ENCODE assay signal across 15 cellular contexts in the genomic region with DNA sequence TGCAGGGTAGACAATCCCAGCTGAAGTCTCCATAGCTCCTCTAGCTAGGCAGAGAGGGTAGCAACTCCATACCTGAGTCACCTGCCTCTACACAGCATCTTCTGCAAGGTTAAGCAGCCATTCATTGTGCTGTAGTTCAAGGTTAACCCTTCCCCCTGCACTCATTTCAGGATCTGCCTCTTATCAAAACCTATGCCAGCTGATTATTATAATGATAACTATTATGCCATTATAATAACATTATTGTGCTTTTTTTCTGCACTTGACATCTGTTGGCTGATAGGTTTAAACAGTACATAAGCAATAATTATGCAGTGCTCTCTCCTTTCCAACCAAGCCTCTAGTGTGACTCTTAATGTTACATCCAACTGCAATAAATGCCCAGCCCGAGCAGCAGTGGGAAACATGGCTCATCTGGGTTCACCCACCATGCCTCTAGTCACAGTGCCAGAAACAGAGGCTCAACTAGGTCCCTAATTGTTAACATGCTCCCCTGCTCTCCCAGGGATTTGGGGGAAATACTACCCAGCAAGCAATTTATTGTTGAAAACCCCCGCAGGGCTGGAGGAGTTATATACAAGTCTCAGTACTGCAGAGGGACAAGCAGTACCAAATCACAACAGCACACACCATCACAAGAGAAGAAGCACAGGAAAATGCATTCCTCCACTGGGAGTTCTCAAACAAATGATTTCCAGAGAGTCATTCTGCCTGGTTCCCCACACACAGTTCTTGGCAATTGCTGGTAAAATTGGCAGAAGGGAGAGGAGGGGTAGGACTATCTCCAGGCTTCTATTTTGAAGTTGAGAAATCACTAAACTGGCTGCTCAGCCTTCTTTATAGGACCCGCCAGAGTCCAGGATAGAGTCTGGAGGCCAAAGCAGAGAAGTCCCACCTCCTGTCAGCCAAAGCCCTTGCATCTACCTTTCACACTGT. TPM values are rescaled to one million over a fixed set of nuclear protein-coding genes. Genes with fewer than 3 reads are reported as not detected.
A peak's percentile ranks its signal among the peaks of the same experiment; 100 is the strongest.
DNase-seq lines count a peak whose midpoint lies in the region; ATAC-seq, FAIRE-seq and TF ChIP-seq lines count a peak whose summit lies in the region.
"Had no signal": no experiment of that assay in that cellular context is flagged by ENCODE, and none has a peak within 500 bp of the region (broad histone marks: within the 10 kb centered on the region; RNA-seq: fewer than 3 reads in every experiment).

No MANE protein-coding gene starts in this region.

- H3K9me3 ChIP-seq in HEK293 (ENCODE audit: control insufficient read depth, insufficient read depth, low read depth, low read length) = no peaks in the 10 kb centered on the region
- no peaks in the 10 kb centered on the region for H3K9me3 ChIP-seq in HepG2 (ENCODE audit: low read length)

- H3K27ac Mint-ChIP-seq in stimulated activated memory B cell treated with anti-CD40 and anti-IgM and Interleukin-4, amounts not matched to agents 10 μg/mL and 1 μg/mL and 100 μg/mL, for 72 hours = peak overlapping the region; percentile 34
- H3K27ac Mint-ChIP-seq: activated CD4-positive, alpha-beta T cell treated with anti-CD3 and anti-CD28 coated beads, Interleukin-2, amount 10 ng/mL, durations not matched to agents 24 days and 14 days; CD8-positive, alpha-beta T cell; IgD-negative memory B cell; stimulated activated naive B cell treated with anti-CD40 and anti-IgM and Interleukin-4, amounts not matched to agents 10 μg/mL and 1 μg/mL and 100 μg/mL, for 72 hours had no signal

- peaks cover 6% of the 10 kb centered on the region for H3K36me3 Mint-ChIP-seq in stimulated activated memory B cell treated with anti-CD40 and anti-IgM and Interleukin-4, amounts not matched to agents 10 μg/mL and 1 μg/mL and 100 μg/mL, for 72 hours
- H3K36me3 Mint-ChIP-seq: CD8-positive, alpha-beta T cell; IgD-negative memory B cell had no signal

- DNase-seq in fibroblast of villous mesenchyme (ENCODE audit: low read depth) (peak; percentile 18), HepG2 (ENCODE audit: low spot score) (no peak), NCI-H2171 treated with DMSO at 0.1 percent for 48 hours (lab: John Stamatoyannopoulos, UW) (no peak)
- DNase-seq: activated CD4-positive, alpha-beta T cell treated with anti-CD3 and anti-CD28 coated beads, Interleukin-2, amount 10 ng/mL, durations not matched to agents 24 days and 14 days; CD8-positive, alpha-beta T cell; kidney; NCI-H524; stimulated activated CD4-positive, alpha-beta T cell treated with anti-CD3 and anti-CD28 coated beads, Interleukin-4, amount 100 ng/mL, for 4 hours; stimulated activated naive B cell treated with anti-CD40 and anti-IgM and Interleukin-4, amounts not matched to agents 10 μg/mL and 1 μg/mL and 100 μg/mL, for 72 hours had no signal

- H3K4me3 Mint-ChIP-seq in stimulated activated memory B cell treated with anti-CD40 and anti-IgM and Interleukin-4, amounts not matched to agents 10 μg/mL and 1 μg/mL and 100 μg/mL, for 72 hours = no peak overlapping the region
- H3K4me3 Mint-ChIP-seq: activated CD4-positive, alpha-beta T cell treated with anti-CD3 and anti-CD28 coated beads, Interleukin-2, amount 10 ng/mL, durations not matched to agents 24 days and 14 days; CD8-positive, alpha-beta T cell; IgD-negative memory B cell; stimulated activated naive B cell treated with anti-CD40 and anti-IgM and Interleukin-4, amounts not matched to agents 10 μg/mL and 1 μg/mL and 100 μg/mL, for 72 hours had no signal

- H3K27ac ChIP-seq in HEK293 (ENCODE audit: extremely low read depth, low read depth, low read length) = no peak overlapping the region
- no peak overlapping the region for H3K27ac ChIP-seq in HepG2 (ENCODE audit: extremely low read length, insufficient read depth, low read length)

- peaks cover 64% of the 10 kb centered on the region for H3K4me1 Mint-ChIP-seq in stimulated activated memory B cell treated with anti-CD40 and anti-IgM and Interleukin-4, amounts not matched to agents 10 μg/mL and 1 μg/mL and 100 μg/mL, for 72 hours

- H3K9me3 Mint-ChIP-seq in stimulated activated memory B cell treated with anti-CD40 and anti-IgM and Interleukin-4, amounts not matched to agents 10 μg/mL and 1 μg/mL and 100 μg/mL, for 72 hours = no peaks in the 10 kb centered on the region
- H3K9me3 Mint-ChIP-seq: activated CD4-positive, alpha-beta T cell treated with anti-CD3 and anti-CD28 coated beads, Interleukin-2, amount 10 ng/mL, durations not matched to agents 24 days and 14 days; CD8-positive, alpha-beta T cell; IgD-negative memory B cell; stimulated activated naive B cell treated with anti-CD40 and anti-IgM and Interleukin-4, amounts not matched to agents 10 μg/mL and 1 μg/mL and 100 μg/mL, for 72 hours had no signal

- CTCF ChIA-PET in HEK293 (lab: Yijun Ruan, JAX) = interaction anchor here (1.0 kb wide), 1 partner anchor 601 kb away, joined by 3 read pairs; no protein-coding TSS in a partner anchor
- CTCF ChIA-PET in HepG2 (lab: Yijun Ruan, JAX; ENCODE audit: low intra/inter-chr PET ratio, low total read pairs) = no interaction called here

- peaks cover 46% of the 10 kb centered on the region for H3K4me1 ChIP-seq in HEK293 (ENCODE audit: control insufficient read depth, insufficient read depth, low read length)
- H3K4me1 ChIP-seq in HepG2 (ENCODE audit: insufficient read depth, low read length) = no peaks in the 10 kb centered on the region

- TF ChIP-seq CTCF in HEK293 (tag by site-specific recombination; IDR thresholded peaks at IDR 0.05) (no peak), fibroblast of villous mesenchyme (IDR thresholded peaks at IDR 0.05; ENCODE audit: insufficient read depth, low read depth, low read length) (no peak), HepG2 (CRISPR knock-in tag; IDR thresholded peaks at IDR 0.05) (no peak)

- no peak for TF ChIP-seq RAD21 in HepG2 (CRISPR knock-in tag; IDR thresholded peaks at IDR 0.05)

- no peaks in the 10 kb centered on the region for H4K20me1 ChIP-seq in HepG2 (ENCODE audit: insufficient read depth, low read length)

- TF ChIP-seq EP300 in HepG2 (IDR thresholded peaks at IDR 0.05; ENCODE audit: low read depth in 2 of 2, low read length in 2 of 2) (no peak), HepG2 (CRISPR knock-in tag; IDR thresholded peaks at IDR 0.05; ENCODE audit: borderline replicate concordance) (no peak)

- no peaks in the 10 kb centered on the region for H3K27me3 Mint-ChIP-seq in stimulated activated memory B cell treated with anti-CD40 and anti-IgM and Interleukin-4, amounts not matched to agents 10 μg/mL and 1 μg/mL and 100 μg/mL, for 72 hours
- H3K27me3 Mint-ChIP-seq: activated CD4-positive, alpha-beta T cell treated with anti-CD3 and anti-CD28 coated beads, Interleukin-2, amount 10 ng/mL, durations not matched to agents 24 days and 14 days; IgD-negative memory B cell; stimulated activated naive B cell treated with anti-CD40 and anti-IgM and Interleukin-4, amounts not matched to agents 10 μg/mL and 1 μg/mL and 100 μg/mL, for 72 hours had no signal

- H3K36me3 ChIP-seq in HEK293 (ENCODE audit: control insufficient read depth in 2 of 2, insufficient read depth in 1 of 2, low read length in 2 of 2) = no peaks in the 10 kb centered on the region
- H3K36me3 ChIP-seq in HepG2 (replicated peaks in 1 of 2; ENCODE audit: control insufficient read depth in 1 of 2, insufficient read depth in 2 of 2, low read length in 2 of 2) = no peaks in the 10 kb centered on the region

- WGBS in HepG2 (ENCODE audit: low lambda C conversion rate) = 100% methylated on average over 3 of the region's 3 CpGs

- POLR2A ChIA-PET in HEK293 (lab: Yijun Ruan, JAX) = no interaction called here
- POLR2A ChIA-PET in HepG2 (lab: Yijun Ruan, JAX) = no interaction called here

- no peak for TF ChIP-seq POLR2A in HepG2 (IDR thresholded peaks at IDR 0.05; ENCODE audit: insufficient read depth in 1 of 2, low read depth in 2 of 2, low read length in 2 of 2)

- no peak overlapping the region for H3K9ac ChIP-seq in HepG2 (ENCODE audit: insufficient read depth, low read depth, low read length)

- no peak overlapping the region for H2AFZ ChIP-seq in HepG2 (ENCODE audit: low read length)

- H3K4me2 ChIP-seq in HepG2 (ENCODE audit: low read depth, low read length) = no peak overlapping the region

- BruUV-seq in HepG2 (replicated peaks; lab: Mats Ljungman, UMichigan) = no TSS peak

- intact Hi-C loops in HepG2 (cut with micrococcal nuclease; ENCODE audit: unreplicated experiment) = no loop called here

- ATAC-seq in SK-N-SH treated with all-trans-retinoic acid at 6 μM for 48 hours = peak; percentile 23; the same call in 2 of the 3 replicates
- no peak for ATAC-seq in stimulated activated memory B cell treated with anti-CD40 and anti-IgM and Interleukin-4, amounts not matched to agents 10 μg/mL and 1 μg/mL and 100 μg/mL, for 72 hours
- ATAC-seq in HepG2 = no peak
- no peak for ATAC-seq in GM18907 (IDR thresholded peaks at IDR 0.05; ENCODE audit: unreplicated experiment)
- ATAC-seq in GM19035 (IDR thresholded peaks at IDR 0.05; ENCODE audit: unreplicated experiment) = no peak
- ATAC-seq: CD8-positive, alpha-beta T cell; stimulated activated naive B cell treated with anti-CD40 and anti-IgM and Interleukin-4, amounts not matched to agents 10 μg/mL and 1 μg/mL and 100 μg/mL, for 72 hours had no signal

- H3K27me3 ChIP-seq in HepG2 (ENCODE audit: control insufficient read depth in 1 of 2, insufficient read depth in 2 of 2, low read length in 2 of 2) = no peaks in the 10 kb centered on the region

- H3K4me3 ChIP-seq in HEK293 (ENCODE audit: low read depth, low read length) = no peak overlapping the region
- no peak overlapping the region for H3K4me3 ChIP-seq in fibroblast of villous mesenchyme (ENCODE audit: low read depth, low read length)
- no peak overlapping the region for H3K4me3 ChIP-seq in HepG2 (replicated peaks in 1 of 3; ENCODE audit: insufficient read depth in 1 of 3, low read depth in 2 of 3, low read length in 3 of 3)

- FAIRE-seq in HepG2 (lab: Jason Lieb, UNC) = no peak
- FAIRE-seq: kidney had no signal

- H3K79me2 ChIP-seq in HepG2 (ENCODE audit: insufficient read depth, low read length) = peaks cover 4% of the 10 kb centered on the region

- in situ Hi-C loops in HepG2 (cut with HindIII; ENCODE audit: extremely low pct_ligation_motif_present, low pct_unique_long_range_greater_than_20kb) = no loop called here

RNA-seq across cellular contexts. Expression of gene SIL1, which starts 17.1 kb away (rescaled TPM):
- total RNA-seq in fibroblast of villous mesenchyme (53.5 and 57.0 TPM in 2 replicates), HepG2 (2016; rRNA removed; fragmentation: Illumina TruSeq; extraction: Trizol) (15.9 and 30.0 TPM in 2 replicates)
- total RNA-seq in HepG2 (2016; cell fraction: cytosol; rRNA removed; fragmentation: Illumina TruSeq; extraction: Trizol; ENCODE audit: low read depth) = 5.0 and 6.0 TPM in 2 replicates
- total RNA-seq in HepG2 (2016; cell fraction: insoluble cytoplasmic fraction; rRNA removed; fragmentation: Illumina TruSeq; extraction: Trizol) = 14.1 and 31.0 TPM in 2 replicates
- 6.5 and 8.3 TPM in 2 replicates for total RNA-seq in HepG2 (2016; cell fraction: membrane; rRNA removed; fragmentation: Illumina TruSeq; extraction: Trizol)
- 29.9 and 30.1 TPM in 2 replicates for total RNA-seq in HepG2 (2016; cell fraction: nucleus; rRNA removed; fragmentation: Illumina TruSeq; extraction: Trizol)
- 26.0 and 27.6 TPM in 2 replicates for polyA plus RNA-seq in HepG2 (2011; rRNA removed)
- polyA plus RNA-seq in HepG2 (2011; cell fraction: cytosol; rRNA removed) = 20.8 and 47.3 TPM in 2 replicates
- 23.4 and 23.7 TPM in 2 replicates for polyA plus RNA-seq in HepG2 (2011; cell fraction: nucleus; rRNA removed)
- 26.8 and 28.6 TPM in 2 replicates for polyA plus RNA-seq in HepG2 (2012)
- 4.2 and 4.3 TPM in 2 replicates for polyA plus RNA-seq in HepG2 (2016; cell fraction: cytosol; fragmentation: Illumina TruSeq; extraction: Trizol; ENCODE audit: low read depth)
- 10.9 and 13.0 TPM in 2 replicates for polyA plus RNA-seq in HepG2 (2016; cell fraction: insoluble cytoplasmic fraction; fragmentation: Illumina TruSeq; extraction: Trizol; ENCODE audit: low read depth)
- polyA plus RNA-seq in HepG2 (2016; cell fraction: membrane; fragmentation: Illumina TruSeq; extraction: Trizol; ENCODE audit: low read depth) = 3.6 and 4.4 TPM in 2 replicates
- polyA plus RNA-seq in HepG2 (2016; cell fraction: nucleus; fragmentation: Illumina TruSeq; extraction: Trizol; ENCODE audit: insufficient read depth, low read depth) = 40.0 and 42.7 TPM in 2 replicates
- polyA minus RNA-seq in HepG2 (2011; rRNA and poly(A)+ RNA removed; ENCODE audit: low replicate concordance) = 16.2 and 45.8 TPM in 2 replicates
- polyA minus RNA-seq in HepG2 (2011; cell fraction: cytosol; rRNA and poly(A)+ RNA removed) = 12.9 and 13.8 TPM in 2 replicates
- 12.6 and 13.4 TPM in 2 replicates for polyA minus RNA-seq in HepG2 (2011; cell fraction: nucleus; rRNA and poly(A)+ RNA removed)

Comparison
In these comparisons a context has a peak if more than half of its experiments do, and no peak if none do; other contexts are left out.
1. Of the 63 proteins assayed by ChIP-seq in both HepG2 and HEK293: peak only in HepG2: none; only in HEK293: MYNN and MZF1; in both: none; in neither: 61.